ENCODE assay signal across 10 cellular contexts in the genomic region with DNA sequence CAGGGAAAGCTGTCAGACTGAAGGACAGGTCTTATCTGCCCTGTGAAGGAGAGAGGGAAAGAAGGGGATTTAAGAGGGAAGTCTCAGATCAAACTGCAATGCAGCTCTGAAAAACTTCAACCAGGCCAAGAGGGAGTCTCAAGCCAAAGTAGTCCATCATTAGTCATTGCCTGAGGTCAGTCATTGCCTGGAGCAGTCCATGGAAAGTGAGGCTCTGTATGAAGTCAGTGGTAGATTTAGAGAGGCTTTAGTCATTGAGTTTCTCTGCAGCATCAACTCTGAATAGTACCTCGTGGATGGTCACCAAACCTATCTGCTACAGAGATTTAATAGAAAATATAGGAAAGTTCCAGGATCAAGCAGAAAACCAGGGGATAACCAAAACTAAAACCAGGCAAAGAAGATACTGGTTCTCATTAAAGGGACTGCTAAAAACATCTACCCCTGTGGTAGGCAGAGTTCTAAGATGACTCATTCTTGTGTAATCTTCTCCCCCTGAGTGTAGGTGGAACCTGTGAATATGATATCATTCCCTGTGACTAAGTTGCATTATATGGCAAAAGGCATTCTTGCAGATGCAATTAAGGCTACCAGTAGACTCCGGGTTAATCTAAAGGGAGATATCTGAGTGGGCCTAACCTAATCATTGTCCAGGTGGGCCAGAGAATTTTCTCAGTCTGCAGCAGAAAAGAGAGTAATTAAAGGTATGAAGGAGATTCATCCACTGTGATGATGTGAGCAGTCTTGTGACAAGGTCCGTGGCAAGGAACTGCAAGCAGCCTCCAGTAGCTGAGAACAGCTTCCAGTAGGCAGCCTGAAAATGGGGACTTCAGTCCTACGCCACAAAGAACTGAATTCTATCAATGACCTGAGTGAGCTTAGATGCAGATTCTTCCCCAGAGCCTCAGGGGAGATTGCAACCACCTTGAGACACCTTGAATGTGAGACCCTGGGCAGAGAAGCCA.
A peak's percentile ranks its signal among the peaks of the same experiment; 100 is the strongest.
DNase-seq lines count a peak whose midpoint lies in the region; ATAC-seq, FAIRE-seq and TF ChIP-seq lines count a peak whose summit lies in the region.
"Had no signal": no experiment of that assay in that cellular context is flagged by ENCODE, and none has a peak within 500 bp of the region (broad histone marks: within the 10 kb centered on the region; RNA-seq: fewer than 3 reads in every experiment).

No MANE protein-coding gene starts in this region.

- H3K4me1 ChIP-seq in astrocyte (ENCODE audit: insufficient read depth, low read length): peaks cover 15% of the 10 kb centered on the region
- no peaks in the 10 kb centered on the region for H3K4me1 ChIP-seq in smooth muscle cell (ENCODE audit: low read depth)
- H3K4me1 ChIP-seq: lower lobe of right lung had no signal

- H3K36me3 ChIP-seq in astrocyte (ENCODE audit: insufficient read depth, low read length) (no peaks in the 10 kb centered on the region), smooth muscle cell (ENCODE audit: low read depth) (no peaks in the 10 kb centered on the region)
- H3K36me3 ChIP-seq: lower lobe of right lung had no signal

- H3K27ac ChIP-seq in astrocyte (ENCODE audit: low read depth, low read length) (peak overlapping the region; percentile 68), smooth muscle cell (ENCODE audit: low read depth) (peak overlapping the region; percentile 67)
- H3K27ac ChIP-seq: lower lobe of right lung had no signal

- TF ChIP-seq CTCF in astrocyte (IDR thresholded peaks at IDR 0.05; ENCODE audit: insufficient read depth, low read depth, low read length): no peak
- TF ChIP-seq CTCF in smooth muscle cell (IDR thresholded peaks at IDR 0.05; ENCODE audit: borderline replicate concordance, insufficient read depth, poor library complexity, severe bottlenecking): no peak

- H3K9ac ChIP-seq in astrocyte (ENCODE audit: low read length): peak overlapping the region; percentile 25
- peak overlapping the region; percentile 34 for H3K9ac ChIP-seq in smooth muscle cell (ENCODE audit: low read depth)

- H3K79me2 ChIP-seq in astrocyte (ENCODE audit: insufficient read depth, low read length) (no peaks in the 10 kb centered on the region), smooth muscle cell (ENCODE audit: low read depth) (no peaks in the 10 kb centered on the region)

- H3K4me3 ChIP-seq in astrocyte (ENCODE audit: insufficient read depth, low read depth, low read length) (no peak overlapping the region), smooth muscle cell (no peak overlapping the region)
- H3K4me3 ChIP-seq: lower lobe of right lung had no signal

- H3K27me3 ChIP-seq in astrocyte (ENCODE audit: insufficient read depth, low read length) (no peaks in the 10 kb centered on the region), smooth muscle cell (ENCODE audit: low read depth) (no peaks in the 10 kb centered on the region)

- 66% methylated on average over 4 of the region's 4 CpGs for WGBS in smooth muscle cell (ENCODE audit: low lambda C conversion rate)

- H3K4me2 ChIP-seq in astrocyte (ENCODE audit: low read length) (peak overlapping the region; percentile 63), smooth muscle cell (peak overlapping the region; percentile 44)

- no peak overlapping the region for H3K27ac Mint-ChIP-seq in T-helper 2 cell treated with Interferon-gamma antibody and Interleukin-4, amounts not matched to agents 5 μg/mL and 100 μg/mL, for 36 hours
- H3K27ac Mint-ChIP-seq in astrocyte (ENCODE audit: unreplicated experiment): peak overlapping the region; percentile 76

- FAIRE-seq in astrocyte (lab: Jason Lieb, UNC): peak; percentile 78
- FAIRE-seq: H1 had no signal

- no peaks in the 10 kb centered on the region for H3K36me3 Mint-ChIP-seq in T-helper 2 cell treated with Interferon-gamma antibody and Interleukin-4, amounts not matched to agents 5 μg/mL and 100 μg/mL, for 36 hours (ENCODE audit: low read depth)
- H3K36me3 Mint-ChIP-seq in astrocyte (ENCODE audit: low read depth, unreplicated experiment): no peaks in the 10 kb centered on the region

- H3K4me3 Mint-ChIP-seq in T-helper 2 cell treated with Interferon-gamma antibody and Interleukin-4, amounts not matched to agents 5 μg/mL and 100 μg/mL, for 36 hours: no peak overlapping the region
- no peak overlapping the region for H3K4me3 Mint-ChIP-seq in astrocyte (ENCODE audit: unreplicated experiment)

- H3F3A ChIP-seq in smooth muscle cell (ENCODE audit: low read depth): no peaks in the 10 kb centered on the region

- ATAC-seq in HG03095 (IDR thresholded peaks at IDR 0.05; ENCODE audit: unreplicated experiment) (peak; percentile 67), HG02970 (IDR thresholded peaks at IDR 0.05; ENCODE audit: low FRiP score, unreplicated experiment) (no peak)

- H3K4me1 Mint-ChIP-seq in T-helper 2 cell treated with Interferon-gamma antibody and Interleukin-4, amounts not matched to agents 5 μg/mL and 100 μg/mL, for 36 hours (ENCODE audit: low read depth): no peaks in the 10 kb centered on the region
- peaks cover 17% of the 10 kb centered on the region for H3K4me1 Mint-ChIP-seq in astrocyte (ENCODE audit: low read depth, unreplicated experiment)

- H3K9me3 ChIP-seq in astrocyte (ENCODE audit: insufficient read depth, low read depth, low read length) (no peaks in the 10 kb centered on the region), smooth muscle cell (replicated peaks; ENCODE audit: low read depth) (no peaks in the 10 kb centered on the region)
- H3K9me3 ChIP-seq: lower lobe of right lung had no signal

- peak; percentile 5 for DNase-seq in T-helper 2 cell treated with Interferon-gamma antibody and Interleukin-4, amounts not matched to agents 5 μg/mL and 100 μg/mL, for 36 hours (ENCODE audit: low spot score)
- DNase-seq in T-helper 2 cell: no peak
- peak; percentile 92 for DNase-seq in astrocyte (ENCODE audit: low read depth)
- no peak for DNase-seq in smooth muscle cell (lab: John Stamatoyannopoulos, UW; ENCODE audit: unreplicated experiment)
- DNase-seq in DMS114 treated with DMSO at 0.1 percent for 48 hours (lab: John Stamatoyannopoulos, UW; ENCODE audit: unreplicated experiment): no peak
- DNase-seq in activated gamma-delta T cell (lab: John Stamatoyannopoulos, UW): no peak
- DNase-seq: lower lobe of right lung had no signal

- H3K9me3 Mint-ChIP-seq in T-helper 2 cell treated with Interferon-gamma antibody and Interleukin-4, amounts not matched to agents 5 μg/mL and 100 μg/mL, for 36 hours: no peaks in the 10 kb centered on the region
- no peaks in the 10 kb centered on the region for H3K9me3 Mint-ChIP-seq in astrocyte (ENCODE audit: unreplicated experiment)

- no peak overlapping the region for H2AFZ ChIP-seq in astrocyte (ENCODE audit: low read depth, low read length)
- H2AFZ ChIP-seq in smooth muscle cell (ENCODE audit: low read depth): no peak overlapping the region

- H4K20me1 ChIP-seq in astrocyte (ENCODE audit: insufficient read depth, low read length) (no peaks in the 10 kb centered on the region), smooth muscle cell (ENCODE audit: low read depth) (no peaks in the 10 kb centered on the region)

- H3K27me3 Mint-ChIP-seq in T-helper 2 cell treated with Interferon-gamma antibody and Interleukin-4, amounts not matched to agents 5 μg/mL and 100 μg/mL, for 36 hours (ENCODE audit: low read depth): no peaks in the 10 kb centered on the region
- H3K27me3 Mint-ChIP-seq in astrocyte (ENCODE audit: low read depth, unreplicated experiment): no peaks in the 10 kb centered on the region

Comparison
In these comparisons a context has a peak if more than half of its experiments do, and no peak if none do; other contexts are left out.
1. DNase-seq: peak in T-helper 2 cell treated with Interferon-gamma antibody and Interleukin-4, amounts not matched to agents 5 μg/mL and 100 μg/mL, for 36 hours (single experiment) and astrocyte (single experiment); none in T-helper 2 cell (0 of 5), smooth muscle cell (single experiment), DMS114 treated with DMSO at 0.1 percent for 48 hours (single experiment) and activated gamma-delta T cell (single experiment).